In genomic region chr19:35745328-35746086, GRCh38 we compare ENCODE assay signal across 8 cellular contexts. TPM values are rescaled to one million over a fixed set of nuclear protein-coding genes. Genes with fewer than 3 reads are reported as not detected.
A peak's percentile ranks its signal among the peaks of the same experiment; 100 is the strongest.
DNase-seq lines count a peak whose midpoint lies in the region; ATAC-seq and TF ChIP-seq lines count a peak whose summit lies in the region.

Gene PSENEN, plus strand, starts transcription at chr19:35745651. Its CDS starts 280 bp downstream, at chr19:35745931.
Gene U2AF1L4, minus strand, starts transcription at chr19:35745418. Its CDS starts 27 bp downstream, at chr19:35745391.

- peak; percentile 38 for ATAC-seq in GM21619 (IDR thresholded peaks at IDR 0.05; ENCODE audit: unreplicated experiment)

- H3F3A ChIP-seq in PC-9 (ENCODE audit: insufficient read depth, low read depth) = peaks cover 19% of the 10 kb centered on the region

- H3K4me1 ChIP-seq in PC-9 (replicated peaks; ENCODE audit: insufficient read depth) (peaks cover 38% of the 10 kb centered on the region), mononuclear cell (ENCODE audit: insufficient read depth, low read length) (peaks cover 66% of the 10 kb centered on the region)

- no peaks in the 10 kb centered on the region for H3K36me3 ChIP-seq in PC-9 (ENCODE audit: low read depth)

- H3K27ac ChIP-seq in PC-9 = peak within 1 kb of the TSS; percentile 95
- H3K27ac ChIP-seq in epithelial cell of prostate = peak within 1 kb of the TSS; percentile 99

- no peaks in the 10 kb centered on the region for H3K9me3 ChIP-seq in PC-9 (ENCODE audit: insufficient read depth, low read depth)
- no peaks in the 10 kb centered on the region for H3K9me3 ChIP-seq in mononuclear cell (ENCODE audit: low read depth, low read length)

- in situ Hi-C loops in KBM-7 (cut with MboI; ENCODE audit: low pct_unique_long_range_greater_than_20kb, low sequenced_read_pairs) = no loop called here

- no peak for TF ChIP-seq CTCF in PC-9 (conservative IDR thresholded peaks at IDR 0.05)

- DNase-seq in DMS 273 (lab: John Stamatoyannopoulos, UW; ENCODE audit: unreplicated experiment) = peak; percentile 100
- peak; percentile 99 for DNase-seq in KBM-7
- peak; percentile 96 to 98 for DNase-seq in PC-9
- peak; percentile 94 for DNase-seq in activated T-cell treated with anti-CD3 and anti-CD28 coated beads for 48 hours (ENCODE audit: low read depth)
- DNase-seq in epithelial cell of prostate (ENCODE audit: low read depth, low spot score) = peak; percentile 97
- DNase-seq in stimulated activated CD8-positive, alpha-beta memory T cell treated with anti-CD3 and anti-CD28 coated beads, Interleukin-2, amount 100 ng/mL, for 48 hours (ENCODE audit: low read depth in 2 of 2) = peak; percentile 88 to 92

- peak within 1 kb of the TSS; percentile 94 for H3K4me2 ChIP-seq in PC-9

- H3K4me3 ChIP-seq in PC-9 = peak within 1 kb of the TSS; percentile 97
- H3K4me3 ChIP-seq in mononuclear cell (ENCODE audit: low read length) = peak within 1 kb of the TSS; percentile 86

- POLR2A ChIA-PET in PC-9 (lab: Charles Lee; ENCODE audit: unreplicated experiment) = interaction anchor here (0.5 to 0.7 kb wide), 6 partner anchors 90 to 970 kb away, joined by 3 to 27 read pairs (median 4); partner anchors contain the start of gene NFKBID

- no peaks in the 10 kb centered on the region for H4K20me1 ChIP-seq in PC-9 (ENCODE audit: insufficient read depth)

- H3K27me3 ChIP-seq in PC-9 (ENCODE audit: insufficient read depth, low read depth) (no peaks in the 10 kb centered on the region), mononuclear cell (ENCODE audit: insufficient read depth, low read length) (no peaks in the 10 kb centered on the region)

- CTCF ChIA-PET in PC-9 (lab: Charles Lee) = interaction anchor here (0.6 kb wide), 1 partner anchor 232 kb away, joined by 9 read pairs; the partner anchor contains the start of gene DMKN

- peaks cover 29% of the 10 kb centered on the region for H3K79me2 ChIP-seq in PC-9 (ENCODE audit: low read depth)

- TSS peak; percentile 64 for BruUV-seq in PC-9 (replicated peaks; lab: Mats Ljungman, UMichigan)

- intact Hi-C loops in PC-9 (cut with micrococcal nuclease; ENCODE audit: unreplicated experiment) = loop anchor here (2.0 to 10.0 kb wide), 3 partner anchors 29 to 249 kb away; partner anchors contain the start of genes HCST, NFKBID, SDHAF1 and TYROBP

- no peaks in the 10 kb centered on the region for H3K9me2 ChIP-seq in PC-9 (ENCODE audit: insufficient read depth)

- peak within 1 kb of the TSS; percentile 95 for H2AFZ ChIP-seq in PC-9

RNA-seq across cellular contexts. Expression of gene PSENEN, which starts in this region (rescaled TPM):
- total RNA-seq in PC-9 (2021) = 106 and 130 TPM in 2 replicates
- 8.0 TPM for total RNA-seq in mononuclear cell

RNA-seq across cellular contexts. Expression of gene U2AF1L4, which starts in this region (rescaled TPM):
- total RNA-seq in PC-9 (2021) (13.9 and 14.3 TPM in 2 replicates), mononuclear cell (18.4 TPM)

Comparison
In these comparisons a context has a peak if more than half of its experiments do, and no peak if none do; other contexts are left out.
1. Peak in every context shown above with its lines: DNase-seq, ATAC-seq, H3K4me3 ChIP-seq and H3K27ac ChIP-seq.
2. RNA of gene PSENEN (total RNA-seq): 106 to 130 TPM in PC-9; 8.0 TPM in mononuclear cell (single experiment); every median in the first group is over 10 times any median in the second.